ENCODE assay signal across 8 cellular contexts in the genomic region with DNA sequence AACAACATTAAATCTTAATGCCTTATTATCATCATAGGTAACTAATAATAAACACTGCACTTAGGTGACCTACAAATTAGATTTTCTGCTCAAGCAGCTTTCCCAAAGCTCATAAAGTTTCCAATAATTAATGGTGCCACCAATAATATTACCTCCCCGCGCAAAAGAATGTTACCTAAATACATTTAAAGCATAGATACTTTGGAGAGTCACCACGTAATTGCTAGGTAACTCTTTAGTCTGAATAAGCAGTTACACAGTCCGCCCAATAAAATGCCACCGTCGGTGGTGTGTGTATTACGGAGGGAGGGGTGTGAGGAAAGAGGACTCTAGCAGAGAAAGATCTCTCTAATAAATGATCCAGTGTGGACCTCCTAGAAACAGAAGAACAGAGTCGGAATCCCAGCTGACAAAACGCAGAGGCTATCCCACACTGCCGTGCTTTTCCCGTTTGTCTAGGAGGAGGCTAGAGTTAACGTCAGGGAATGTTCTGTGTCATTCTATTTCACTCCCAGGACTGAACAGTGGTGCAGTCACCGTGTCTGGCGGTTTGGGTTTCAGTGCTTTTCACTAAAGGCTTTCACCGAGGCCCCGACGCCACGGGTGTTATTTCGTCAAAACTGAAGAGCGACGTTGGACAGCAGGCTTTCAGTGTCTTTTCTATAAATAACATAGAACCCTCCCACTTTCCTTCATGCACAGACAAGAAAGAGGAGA. TPM values are rescaled to one million over a fixed set of nuclear protein-coding genes. Genes with fewer than 3 reads are reported as not detected.
DNase-seq lines count a peak whose midpoint lies in the region; TF ChIP-seq lines count a peak whose summit lies in the region.

No MANE protein-coding gene starts in this region.

- H3K4me3 ChIP-seq in WI38 (ENCODE audit: low read depth, low read length): peak overlapping the region; percentile 83
- H3K4me3 ChIP-seq in choroid plexus epithelial cell (ENCODE audit: low read depth, low read length): peak overlapping the region; percentile 97

- peaks cover 2% of the 10 kb centered on the region; the same call in 1 of the 2 replicates for H3K27me3 Mint-ChIP-seq in HFFc6 (ENCODE audit: insufficient read depth)

- H3K4me1 Mint-ChIP-seq in HFFc6 (ENCODE audit: low read depth): peaks cover 19% of the 10 kb centered on the region

- DNase-seq in GM10266 (ENCODE audit: extremely low spot score) (peak; percentile 37), HFFc6 (peak; percentile 61), NCI-H1092 treated with DMSO at 0.1 percent for 48 hours (lab: John Stamatoyannopoulos, UW) (peak; percentile 48), choroid plexus epithelial cell (ENCODE audit: low read depth) (peak; percentile 73), kidney tubule cell (ENCODE audit: low spot score) (peak; percentile 55), pons (ENCODE audit: low spot score) (no peak)
- DNase-seq in stimulated activated CD4-positive, alpha-beta T cell treated with anti-CD3 and anti-CD28 coated beads, Interleukin-1b, Interleukin-23, amount 100 ng/mL, for 4 hours (ENCODE audit: low read depth in 2 of 2): peak; percentile 28 to 41

- no peaks in the 10 kb centered on the region for H3K36me3 Mint-ChIP-seq in HFFc6 (ENCODE audit: low read depth)

- H3K27ac Mint-ChIP-seq in HFFc6: peak overlapping the region; percentile 76

- H3K9me3 Mint-ChIP-seq in HFFc6: no peaks in the 10 kb centered on the region

- H3K4me3 Mint-ChIP-seq in HFFc6: peak overlapping the region; percentile 85

- TF ChIP-seq CTCF in GM10266 (IDR thresholded peaks at IDR 0.05; ENCODE audit: control insufficient read depth, insufficient read depth, low read depth, missing control alignments): no peak
- TF ChIP-seq CTCF in HFFc6 (IDR thresholded peaks at IDR 0.05): no peak
- no peak for TF ChIP-seq CTCF in WI38 (IDR thresholded peaks at IDR 0.05; ENCODE audit: low read depth, low read length)
- TF ChIP-seq CTCF in choroid plexus epithelial cell (conservative IDR thresholded peaks at IDR 0.05; ENCODE audit: low read depth, low read length): no peak

RNA-seq across cellular contexts. Expression of gene RNFT1, which starts 0.6 kb away (rescaled TPM):
- 10 to 100 TPM in 4 of 6 experiments, 1 to 10 TPM in 2; 9.4 to 11.9 (median 10.9) TPM for total RNA-seq in HFFc6 (2021; fragmentation: NEBNext Ultra II Directional; extraction: Animal tissue kit (Norgen Biotek cat#: 25700))
